ENCODE assay signal across 7 cellular contexts in the genomic region with DNA sequence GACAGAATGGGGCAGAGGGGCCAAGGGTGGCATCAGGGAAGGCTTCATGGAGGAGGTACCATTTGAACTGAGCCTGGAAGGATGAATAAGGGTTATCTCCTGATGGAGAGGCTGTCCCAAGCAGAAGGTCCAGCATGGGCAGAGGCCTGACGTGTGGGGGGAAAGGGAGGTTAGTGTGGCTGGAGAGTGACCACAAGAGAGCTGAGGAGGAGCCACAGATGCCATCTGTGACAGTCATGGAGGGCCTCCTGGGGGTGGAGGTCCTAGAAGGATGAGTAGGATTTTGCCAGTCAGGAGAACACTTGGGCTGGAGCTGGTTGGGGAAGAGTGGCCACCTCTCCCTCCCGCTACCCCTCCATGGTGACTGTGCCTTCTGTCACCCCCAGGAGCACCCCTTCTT. TPM values are rescaled to one million over a fixed set of nuclear protein-coding genes. Genes with fewer than 3 reads are reported as not detected.
DNase-seq lines count a peak whose midpoint lies in the region; ATAC-seq, FAIRE-seq and TF ChIP-seq lines count a peak whose summit lies in the region.
"Not testable (repeated sequence)": the region's sequence is repeated elsewhere in the genome, so short reads cannot be mapped to it uniquely, and the experiment has no call there.

No MANE protein-coding gene starts in this region.

- TF ChIP-seq POLR2A in K562 (conservative IDR thresholded peaks at IDR 0.05); spleen (IDR thresholded peaks at IDR 0.05): not testable (repeated sequence)

- H3K27ac ChIP-seq in K562 (ENCODE audit: extremely low read depth, low read depth, low read length); spleen: not testable (repeated sequence)

- FAIRE-seq in K562 (lab: Jason Lieb, UNC), result not testable (repeated sequence)

- H3K9me3 Mint-ChIP-seq in CD14-positive monocyte; chondrocyte (ENCODE audit: low read depth); type B pancreatic cell: not testable (repeated sequence)

- POLR2A ChIA-PET in K562 (lab: Yijun Ruan, JAX), result not testable (repeated sequence)

- not testable (repeated sequence) for TF ChIP-seq RAD21 in K562 (CRISPR knock-in tag; conservative IDR thresholded peaks at IDR 0.05 in 1 of 2, IDR thresholded peaks at IDR 0.05 in 1 of 2)

- H3K9me1 ChIP-seq in K562 (ENCODE audit: control insufficient read depth, insufficient read depth, low read length), result not testable (repeated sequence)

- not testable (repeated sequence) for H3K9ac ChIP-seq in K562 (ENCODE audit: insufficient read depth in 1 of 2, low read depth in 2 of 2, low read length in 2 of 2)

- not testable (repeated sequence) for H3K27me3 ChIP-seq in K562 (ENCODE audit: control insufficient read depth in 2 of 2, insufficient read depth in 2 of 2, low read length in 2 of 2); spleen (replicated peaks in 1 of 7)

- H4K20me1 ChIP-seq in K562 (replicated peaks; ENCODE audit: control insufficient read depth, insufficient read depth, low read length), result not testable (repeated sequence)

- not testable (repeated sequence) for H3K4me1 ChIP-seq in K562 (replicated peaks in 1 of 2; ENCODE audit: control insufficient read depth in 2 of 2, insufficient read depth in 2 of 2, low read length in 2 of 2)
- H3K4me1 ChIP-seq in spleen, result peaks cover 0 to 23% (median 8%) of the 10 kb centered on the region in 6 donors

- not testable (repeated sequence) for TF ChIP-seq CTCF in CD14-positive monocyte (IDR thresholded peaks at IDR 0.05); K562 (IDR thresholded peaks at IDR 0.05 in 2 of 3, conservative IDR thresholded peaks at IDR 0.05 in 1 of 3; ENCODE audit: insufficient read depth in 2 of 3, low read depth in 1 of 3, low read length in 3 of 3); chondrocyte (IDR thresholded peaks at IDR 0.05); spleen (IDR thresholded peaks at IDR 0.05 in 8 of 11, conservative IDR thresholded peaks at IDR 0.05 in 3 of 11); type B pancreatic cell (conservative IDR thresholded peaks at IDR 0.05)

- H3K79me2 ChIP-seq in K562 (ENCODE audit: control insufficient read depth, insufficient read depth, low read length), result not testable (repeated sequence)

- peaks cover 13% of the 10 kb centered on the region for H3K4me1 Mint-ChIP-seq in CD14-positive monocyte
- H3K4me1 Mint-ChIP-seq in chondrocyte (ENCODE audit: low read depth); type B pancreatic cell (ENCODE audit: unreplicated experiment): not testable (repeated sequence)

- not testable (repeated sequence) for H2AFZ ChIP-seq in K562 (ENCODE audit: low read depth, low read length)

- not testable (repeated sequence) for H3K4me3 Mint-ChIP-seq in CD14-positive monocyte; chondrocyte (ENCODE audit: unreplicated experiment); type B pancreatic cell

- CTCF ChIA-PET in K562 (lab: Yijun Ruan, JAX; ENCODE audit: low intra/inter-chr PET ratio), result not testable (repeated sequence)

- not testable (repeated sequence) for H3K4me3 ChIP-seq in K562, spleen

- H3K4me2 ChIP-seq in K562 (ENCODE audit: insufficient read depth, low read length), result not testable (repeated sequence)

- in situ Hi-C loops in K562 (cut with MboI), result not testable (repeated sequence)

- WGBS in K562 (ENCODE audit: insufficient coverage, low coverage, missing lambda C conversion rate), result no CpG with 5 or more reads among the region's 2 CpGs
- WGBS in spleen, 5 donors, result 95 to 100% (median 96%) methylated on average over 2 of the region's 2 CpGs

- intact Hi-C loops in CD14-positive monocyte (cut with micrococcal nuclease); K562 (cut with micrococcal nuclease): not testable (repeated sequence)
- intact Hi-C loops in spleen (cut with DNase I; ENCODE audit: low total_unique reads), result loop anchor here (10.0 kb wide), 1 partner anchor 131 kb away; no protein-coding TSS in a partner anchor

- H3K36me3 Mint-ChIP-seq in CD14-positive monocyte (peaks cover 53 to 66% of the 10 kb centered on the region in 2 donors), chondrocyte (ENCODE audit: low read depth) (peaks cover 11% of the 10 kb centered on the region)
- H3K36me3 Mint-ChIP-seq in type B pancreatic cell, result not testable (repeated sequence)

- ATAC-seq in K562, result not testable (repeated sequence)

- not testable (repeated sequence) for TF ChIP-seq EP300 in K562 (IDR thresholded peaks at IDR 0.05; ENCODE audit: low read length)

- not testable (repeated sequence) for H3K27me3 Mint-ChIP-seq in CD14-positive monocyte (ENCODE audit: low read depth in 3 of 3); chondrocyte (ENCODE audit: low read depth); type B pancreatic cell

- not testable (repeated sequence) for BruUV-seq in K562 (replicated peaks; lab: Mats Ljungman, UMichigan)

- peak overlapping the region in 2 of 7 donors; percentile 55 to 69 for H3K27ac Mint-ChIP-seq in CD14-positive monocyte
- H3K27ac Mint-ChIP-seq in chondrocyte (ENCODE audit: unreplicated experiment); type B pancreatic cell: not testable (repeated sequence)

- not testable (repeated sequence) for H3K9me3 ChIP-seq in K562 (replicated peaks; ENCODE audit: control insufficient read depth, insufficient read depth, low read depth, low read length); spleen

- H3K36me3 ChIP-seq in K562 (ENCODE audit: control insufficient read depth, insufficient read depth, low read length), result not testable (repeated sequence)
- H3K36me3 ChIP-seq in spleen, result peaks cover 0 to 70% (median 54%) of the 10 kb centered on the region in 6 donors

- peak; percentile 36 for DNase-seq in CD14-positive monocyte (ENCODE audit: low spot score)
- peak; percentile 18 for DNase-seq in activated T-cell treated with anti-CD3 and anti-CD28 coated beads, Interleukin-2, amount 50 U/mL, for 1 hour
- DNase-seq in K562 (ENCODE audit: extremely low read depth in 1 of 4, low spot score in 3 of 4), result not testable (repeated sequence)
- DNase-seq in chondrocyte (ENCODE audit: low spot score), result peak; percentile 14
- DNase-seq in myocyte (ENCODE audit: low read depth), result peak; percentile 64
- peak; percentile 43 for DNase-seq in spleen
- DNase-seq in type B pancreatic cell (ENCODE audit: extremely low spot score, unreplicated experiment), result peak; percentile 32

TF ChIP-seq in K562, 482 proteins besides CTCF, POLR2A, EP300 and RAD21:
- peak; percentile 36 for TF ChIP-seq ZFP36 (IDR thresholded peaks at IDR 0.05; ENCODE audit: low read depth, low read length, partially characterized antibody)
TF ChIP-seq in K562: peak in this region for 1; not testable (repeated sequence) for 481.

RNA-seq across cellular contexts. Expression of gene MAP2K3, which starts 29.2 kb away (rescaled TPM):
- polyA plus RNA-seq in CD14-positive monocyte (100 to 1,000 TPM; 107 to 166 TPM), K562 (2011; rRNA removed) (2.8 and 3.5 TPM in 2 replicates), K562 (2014; fragmentation: Illumina TruSeq; extraction: Trizol) (10.3 and 12.5 TPM in 2 replicates), K562 (2014; fragmentation: Nextera tagmentation; extraction: Ambion mirVana) (under 1 TPM; 0.18 to 0.38 TPM), K562 (2014; rRNA removed) (8.0 and 8.8 TPM in 2 replicates), spleen (10 to 100 TPM; 31.7 to 54.6 (median 46.3) TPM)
- 5.2 and 14.1 TPM in 2 replicates for total RNA-seq in K562 (2011; cell fraction: chromatin; rRNA removed; ENCODE audit: low replicate concordance)
- total RNA-seq in K562 (2011; cell fraction: nucleolus; rRNA removed), result 6.8 and 9.3 TPM in 2 replicates
- 7.1 and 7.6 TPM in 2 replicates for total RNA-seq in K562 (2011; cell fraction: nucleoplasm; rRNA removed)
- total RNA-seq in K562 (2014; rRNA removed) (4.4 and 5.9 TPM in 2 replicates), K562 (2014; rRNA removed; fragmentation: Illumina TruSeq; extraction: Trizol) (2.2 and 2.5 TPM in 2 replicates), K562 (2015; rRNA removed; fragmentation: Illumina TruSeq; extraction: Trizol) (3.5 TPM in 2 replicates), K562 (2021) (14.8 and 16.1 TPM in 2 replicates), chondrocyte (31.3 to 38.3 TPM (median 35.9 TPM) in 3 replicates), myocyte (23.2 and 25.8 TPM in 2 replicates), spleen (100 to 1,000 TPM in 2 of 7 donors, 10 to 100 TPM in 5; 44.3 to 121 (median 83.6) TPM), type B pancreatic cell (ENCODE audit: low replicate concordance) (23.6 and 27.5 TPM in 2 replicates)
- polyA plus RNA-seq in K562 (2011; cell fraction: cytosol; rRNA removed), result 5.0 and 6.2 TPM in 2 replicates
- 5.1 and 5.9 TPM in 2 replicates for polyA plus RNA-seq in K562 (2011; cell fraction: nucleus; rRNA removed)
- polyA plus RNA-seq in K562 (2012), result 7.0 and 8.3 TPM in 2 replicates
- 1.0 and 2.2 TPM in 2 replicates for polyA minus RNA-seq in K562 (2011; rRNA and poly(A)+ RNA removed)
- polyA minus RNA-seq in K562 (2011; cell fraction: cytosol; rRNA and poly(A)+ RNA removed), result 4.1 and 5.6 TPM in 2 replicates
- polyA minus RNA-seq in K562 (2011; cell fraction: nucleus; rRNA and poly(A)+ RNA removed), result 2.8 and 3.0 TPM in 2 replicates
- 66.4 TPM for polyA plus RNA-seq in myocyte (2012)
